Comparison of ENCODE assay signal across 9 cellular contexts in the genomic region with DNA sequence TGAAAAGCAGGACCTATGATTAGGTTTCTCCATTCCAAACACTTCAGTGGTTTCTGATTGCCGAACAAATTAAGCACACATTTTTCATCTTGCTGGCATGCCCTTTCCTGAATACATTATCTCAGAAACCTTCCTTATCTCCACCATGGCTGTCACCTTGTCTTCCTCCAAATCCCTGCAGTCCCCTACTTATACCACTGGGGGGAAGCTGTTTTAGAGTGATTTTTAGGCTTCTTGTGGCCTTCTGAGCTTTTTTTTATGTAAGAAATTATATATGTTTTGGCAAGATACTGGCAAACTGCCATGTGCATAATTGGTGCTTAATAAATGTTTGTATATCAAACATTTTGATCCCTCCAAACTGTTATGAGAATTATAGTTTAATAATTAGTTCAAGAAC.
DNase-seq lines count a peak whose midpoint lies in the region; ATAC-seq and TF ChIP-seq lines count a peak whose summit lies in the region.
"Had no signal": no experiment of that assay in that cellular context is flagged by ENCODE, and none has a peak within 500 bp of the region (broad histone marks: within the 10 kb centered on the region; RNA-seq: fewer than 3 reads in every experiment).

No MANE protein-coding gene starts in this region.

- H3K27me3 ChIP-seq in mesendoderm (ENCODE audit: insufficient read depth, low read length, poor library complexity), result no peaks in the 10 kb centered on the region
- H3K27me3 ChIP-seq in upper lobe of right lung, result no peaks in the 10 kb centered on the region

- H3K79me2 ChIP-seq in mesendoderm (ENCODE audit: control insufficient read depth, insufficient read depth, low read length), result no peaks in the 10 kb centered on the region

- no peak overlapping the region for H3K23ac ChIP-seq in mesendoderm (ENCODE audit: low read length)

- no peaks in the 10 kb centered on the region for H3K4me1 ChIP-seq in mesendoderm (ENCODE audit: control insufficient read depth, low read depth, low read length)
- no peaks in the 10 kb centered on the region for H3K4me1 ChIP-seq in upper lobe of right lung

- H4K8ac ChIP-seq in mesendoderm (ENCODE audit: low read depth, low read length), result no peak overlapping the region

- no peak for ATAC-seq in upper lobe of right lung
- ATAC-seq in HG03045 (IDR thresholded peaks at IDR 0.05; ENCODE audit: unreplicated experiment), result no peak
- ATAC-seq in sciatic nerve, result no peak

- H3K4me3 ChIP-seq in mesendoderm (ENCODE audit: low read length), result no peak overlapping the region
- H3K4me3 ChIP-seq in upper lobe of right lung, result no peak overlapping the region
- H3K4me3 ChIP-seq: skin epidermis had no signal

- DNase-seq in DMS53 (lab: John Stamatoyannopoulos, UW), result peak; percentile 4
- DNase-seq in DMS53 treated with DMSO at 0.1 percent for 48 hours (lab: John Stamatoyannopoulos, UW; ENCODE audit: unreplicated experiment), result no peak
- peak; percentile 20 for DNase-seq in KBM-7
- DNase-seq in RPMI7951 (ENCODE audit: low read depth), result peak; percentile 6
- DNase-seq in mesendoderm, result peak; percentile 81
- DNase-seq in upper lobe of right lung, result no peak
- DNase-seq in sciatic nerve (ENCODE audit: low spot score), result no peak

- no peak overlapping the region for H3K9ac ChIP-seq in mesendoderm (ENCODE audit: low read length)

- H3K27ac ChIP-seq in mesendoderm (ENCODE audit: low read depth, low read length) (no peak overlapping the region), upper lobe of right lung (no peak overlapping the region)
- H3K27ac ChIP-seq: skin epidermis had no signal

- intact Hi-C loops in upper lobe of right lung (cut with DNase I) (no loop called here), sciatic nerve (cut with DNase I) (no loop called here)

- no peaks in the 10 kb centered on the region for H3K36me3 ChIP-seq in mesendoderm (ENCODE audit: control insufficient read depth, insufficient read depth, low read length)
- H3K36me3 ChIP-seq in upper lobe of right lung, result no peaks in the 10 kb centered on the region

- no CpG with 5 or more reads among the region's 1 CpG for WGBS in mesendoderm (ENCODE audit: extremely low coverage, insufficient coverage, low lambda C conversion rate)

- TF ChIP-seq CTCF in upper lobe of right lung (IDR thresholded peaks at IDR 0.05), result no peak

- H2AK5ac ChIP-seq in mesendoderm (ENCODE audit: low read length), result no peak overlapping the region

- no peak overlapping the region for H2BK15ac ChIP-seq in mesendoderm (replicated peaks; ENCODE audit: low read depth)

- H2BK120ac ChIP-seq in mesendoderm (ENCODE audit: low read depth, low read length), result no peak overlapping the region

- no peak overlapping the region for H3K4me2 ChIP-seq in mesendoderm (ENCODE audit: low read length)

- no peak overlapping the region for H3K4ac ChIP-seq in mesendoderm (ENCODE audit: low read depth, low read length)

- no peak overlapping the region for H3K18ac ChIP-seq in mesendoderm (ENCODE audit: low read length)

- no peak overlapping the region for H3K56ac ChIP-seq in mesendoderm (ENCODE audit: low read length)

- no peak overlapping the region for H4K5ac ChIP-seq in mesendoderm (ENCODE audit: low read length)

- no peaks in the 10 kb centered on the region for H3K9me3 ChIP-seq in upper lobe of right lung

- in situ Hi-C loops in KBM-7 (cut with MboI; ENCODE audit: low pct_unique_long_range_greater_than_20kb, low sequenced_read_pairs), result no loop called here

- H3K79me1 ChIP-seq in mesendoderm (ENCODE audit: low read length), result no peaks in the 10 kb centered on the region

- H2BK5ac ChIP-seq in mesendoderm (ENCODE audit: low read length), result no peak overlapping the region

Comparison
In these comparisons a context has a peak if more than half of its experiments do, and no peak if none do; other contexts are left out.
1. DNase-seq: peak in DMS53 (single experiment), KBM-7 (single experiment), RPMI7951 (single experiment) and mesendoderm (single experiment); none in DMS53 treated with DMSO at 0.1 percent for 48 hours (single experiment), upper lobe of right lung (single experiment) and sciatic nerve (single experiment).